In the genomic region with DNA sequence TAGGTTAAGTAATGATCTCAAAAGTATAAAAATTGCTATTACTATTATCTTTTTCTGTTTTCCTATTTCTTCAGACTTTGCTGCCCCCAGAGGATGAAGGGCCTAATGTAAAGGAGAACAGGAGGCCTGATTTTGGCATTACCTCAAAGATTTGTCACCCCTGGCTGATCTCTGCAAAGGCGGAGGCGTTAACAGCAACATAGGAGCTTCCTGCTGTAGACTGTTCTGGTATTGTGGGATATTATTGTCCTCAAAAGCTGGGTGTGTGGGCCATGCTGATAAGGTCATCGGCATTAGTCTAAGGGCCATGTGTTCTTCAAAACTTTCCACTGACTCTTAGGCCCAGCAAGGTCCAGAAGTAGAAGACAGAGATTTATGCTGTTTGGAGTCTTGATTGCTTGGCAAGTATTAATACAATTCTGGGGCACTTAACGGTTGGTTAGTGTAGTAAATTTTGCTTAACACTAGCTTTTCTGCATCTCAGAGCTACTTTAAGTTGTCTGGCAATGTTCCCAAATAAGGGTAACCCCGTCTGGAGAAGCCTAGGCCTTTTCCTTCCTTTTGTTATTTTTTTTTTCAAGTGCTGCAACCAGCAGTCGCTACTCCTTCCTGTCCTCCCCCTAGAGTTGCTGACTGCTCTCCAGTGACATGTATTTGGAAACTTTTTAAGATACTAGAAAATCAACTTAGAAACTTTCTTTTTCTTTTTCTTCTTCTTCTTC, we compare ENCODE assay signal across 9 cellular contexts. TPM values are rescaled to one million over a fixed set of nuclear protein-coding genes. Genes with fewer than 3 reads are reported as not detected.
DNase-seq lines count a peak whose midpoint lies in the region; ATAC-seq and TF ChIP-seq lines count a peak whose summit lies in the region.
"Had no signal": no experiment of that assay in that cellular context is flagged by ENCODE, and none has a peak within 500 bp of the region (broad histone marks: within the 10 kb centered on the region; RNA-seq: fewer than 3 reads in every experiment).

No MANE protein-coding gene starts in this region.

- peak overlapping the region; percentile 47 for H2BK5ac ChIP-seq in mesendoderm (ENCODE audit: low read length)

- no peak overlapping the region for H3K23ac ChIP-seq in mesendoderm (ENCODE audit: low read length)

- H3K27ac ChIP-seq in SK-N-SH (ENCODE audit: low read depth in 2 of 2, low read length in 1 of 2) (no peak overlapping the region), mesendoderm (ENCODE audit: low read depth, low read length) (peak overlapping the region; percentile 43)
- H3K27ac ChIP-seq: C4-2B had no signal

- no peaks in the 10 kb centered on the region for H3K27me3 Mint-ChIP-seq in brain

- H3K4me3 Mint-ChIP-seq in brain: peak overlapping the region in 3 of 5 experiments; percentile 9 to 44 (median 28)

- no peak overlapping the region for H2AK5ac ChIP-seq in mesendoderm (ENCODE audit: low read length)

- no peak for TF ChIP-seq CTCF in SK-N-SH (IDR thresholded peaks at IDR 0.05)
- TF ChIP-seq CTCF in brain (conservative IDR thresholded peaks at IDR 0.05): no peak

- DNase-seq in SK-N-SH (no peak), mesendoderm (peak; percentile 82), HuH-7 (ENCODE audit: low spot score) (no peak), HT-29 (ENCODE audit: low spot score) (no peak), occipital lobe (lab: John Stamatoyannopoulos, UW) (no peak)

- no peaks in the 10 kb centered on the region for H4K20me1 ChIP-seq in SK-N-SH (ENCODE audit: insufficient read depth)

- no peaks in the 10 kb centered on the region for H3K36me3 Mint-ChIP-seq in brain

- CTCF ChIA-PET in SK-N-SH (lab: Yijun Ruan, JAX): no interaction called here

- no peak overlapping the region for H4K8ac ChIP-seq in mesendoderm (ENCODE audit: low read depth, low read length)

- no peak overlapping the region for H3K18ac ChIP-seq in mesendoderm (ENCODE audit: low read length)

- no peak for ATAC-seq in SK-N-SH treated with all-trans-retinoic acid at 6 μM for 48 hours
- ATAC-seq in HG03139 (IDR thresholded peaks at IDR 0.05; ENCODE audit: unreplicated experiment): peak; percentile 78

- no peak for TF ChIP-seq EP300 in SK-N-SH (IDR thresholded peaks at IDR 0.05; ENCODE audit: borderline replicate concordance in 1 of 2, low read depth in 1 of 2, low read length in 1 of 2)

- 0 out of 2 replicates have a peak overlapping the region, but pooled peaks have one; percentile 29 for H2AFZ ChIP-seq in SK-N-SH (ENCODE audit: low read depth)

- no peak overlapping the region for H3K4ac ChIP-seq in mesendoderm (ENCODE audit: low read depth, low read length)

- peak overlapping the region; percentile 58 for H3K56ac ChIP-seq in mesendoderm (ENCODE audit: low read length)

- H3K4me1 ChIP-seq in SK-N-SH (ENCODE audit: control insufficient read depth in 1 of 2, insufficient read depth in 2 of 2, low read depth in 1 of 2, low read length in 1 of 2): no peaks in the 10 kb centered on the region; a peak in 1 of 4 replicates
- peaks cover 3% of the 10 kb centered on the region for H3K4me1 ChIP-seq in mesendoderm (ENCODE audit: control insufficient read depth, low read depth, low read length)

- no peak overlapping the region for H4K5ac ChIP-seq in mesendoderm (ENCODE audit: low read length)

- no peaks in the 10 kb centered on the region for H3K9me2 ChIP-seq in SK-N-SH

- no peaks in the 10 kb centered on the region for H3K9me3 ChIP-seq in SK-N-SH

- H3K79me1 ChIP-seq in mesendoderm (ENCODE audit: low read length): no peaks in the 10 kb centered on the region

- H3K27me3 ChIP-seq in SK-N-SH (ENCODE audit: insufficient read depth) (no peaks in the 10 kb centered on the region), mesendoderm (ENCODE audit: insufficient read depth, low read length, poor library complexity) (no peaks in the 10 kb centered on the region)

- H2BK15ac ChIP-seq in mesendoderm (replicated peaks; ENCODE audit: low read depth): no peak overlapping the region

- H2BK120ac ChIP-seq in mesendoderm (ENCODE audit: low read depth, low read length): no peak overlapping the region

- 50% methylated on average over 5 of the region's 6 CpGs for WGBS in SK-N-SH (ENCODE audit: low lambda C conversion rate)
- WGBS in mesendoderm (ENCODE audit: extremely low coverage, insufficient coverage, low lambda C conversion rate): no CpG with 5 or more reads among the region's 6 CpGs

- TF ChIP-seq RAD21 in SK-N-SH (IDR thresholded peaks at IDR 0.05; ENCODE audit: low read length): no peak

- peak overlapping the region in 4 of 5 experiments; percentile 3 to 80 (median 44) for H3K27ac Mint-ChIP-seq in brain

- H3K9ac ChIP-seq in SK-N-SH: no peak overlapping the region
- peak overlapping the region; percentile 6 for H3K9ac ChIP-seq in mesendoderm (ENCODE audit: low read length)

- no peaks in the 10 kb centered on the region for H3F3A ChIP-seq in SK-N-SH (replicated peaks; ENCODE audit: insufficient read depth)

- POLR2A ChIA-PET in SK-N-SH (lab: Yijun Ruan, JAX): no interaction called here

- H3K9me3 Mint-ChIP-seq in brain: peaks cover 0 to 1% (median 0%) of the 10 kb centered on the region in 5 experiments

- H3K36me3 ChIP-seq in SK-N-SH (replicated peaks in 1 of 2; ENCODE audit: control insufficient read depth in 1 of 2, insufficient read depth in 2 of 2, low read length in 1 of 2) (no peaks in the 10 kb centered on the region), mesendoderm (ENCODE audit: control insufficient read depth, insufficient read depth, low read length) (no peaks in the 10 kb centered on the region)

- H3K4me3 ChIP-seq in SK-N-SH (ENCODE audit: low read depth in 2 of 2, low read length in 1 of 2): no peak overlapping the region
- no peak overlapping the region for H3K4me3 ChIP-seq in mesendoderm (ENCODE audit: low read length)

- H3K4me1 Mint-ChIP-seq in brain: peaks cover 18% of the 10 kb centered on the region

- no peaks in the 10 kb centered on the region for H3K79me2 ChIP-seq in SK-N-SH (ENCODE audit: insufficient read depth)
- no peaks in the 10 kb centered on the region for H3K79me2 ChIP-seq in mesendoderm (ENCODE audit: control insufficient read depth, insufficient read depth, low read length)

- H3K4me2 ChIP-seq in SK-N-SH (no peak overlapping the region), mesendoderm (ENCODE audit: low read length) (no peak overlapping the region)

TF ChIP-seq in SK-N-SH, 30 proteins besides CTCF, POLR2A, EP300 and RAD21 (continues in another document):
- TF ChIP-seq, protein P1, sequence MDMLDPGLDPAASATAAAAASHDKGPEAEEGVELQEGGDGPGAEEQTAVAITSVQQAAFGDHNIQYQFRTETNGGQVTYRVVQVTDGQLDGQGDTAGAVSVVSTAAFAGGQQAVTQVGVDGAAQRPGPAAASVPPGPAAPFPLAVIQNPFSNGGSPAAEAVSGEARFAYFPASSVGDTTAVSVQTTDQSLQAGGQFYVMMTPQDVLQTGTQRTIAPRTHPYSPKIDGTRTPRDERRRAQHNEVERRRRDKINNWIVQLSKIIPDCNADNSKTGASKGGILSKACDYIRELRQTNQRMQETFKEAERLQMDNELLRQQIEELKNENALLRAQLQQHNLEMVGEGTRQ (IDR thresholded peaks at IDR 0.05; ENCODE audit: borderline replicate concordance, low read depth, low read length): no peak
- TF ChIP-seq TCF12 (IDR thresholded peaks at IDR 0.05): no peak

TF ChIP-seq in SK-N-SH treated with all-trans-retinoic acid at 6 μM for 48 hours, 23 proteins besides CTCF, POLR2A, EP300 and RAD21 (continues in another document):
- TF ChIP-seq ZFP3 (CRISPR knock-in tag; IDR thresholded peaks at IDR 0.05) (no peak), CSRNP3 (CRISPR knock-in tag; IDR thresholded peaks at IDR 0.05) (no peak), PPARA (CRISPR knock-in tag; IDR thresholded peaks at IDR 0.05; ENCODE audit: borderline replicate concordance) (no peak)
- TF ChIP-seq, protein P2, sequence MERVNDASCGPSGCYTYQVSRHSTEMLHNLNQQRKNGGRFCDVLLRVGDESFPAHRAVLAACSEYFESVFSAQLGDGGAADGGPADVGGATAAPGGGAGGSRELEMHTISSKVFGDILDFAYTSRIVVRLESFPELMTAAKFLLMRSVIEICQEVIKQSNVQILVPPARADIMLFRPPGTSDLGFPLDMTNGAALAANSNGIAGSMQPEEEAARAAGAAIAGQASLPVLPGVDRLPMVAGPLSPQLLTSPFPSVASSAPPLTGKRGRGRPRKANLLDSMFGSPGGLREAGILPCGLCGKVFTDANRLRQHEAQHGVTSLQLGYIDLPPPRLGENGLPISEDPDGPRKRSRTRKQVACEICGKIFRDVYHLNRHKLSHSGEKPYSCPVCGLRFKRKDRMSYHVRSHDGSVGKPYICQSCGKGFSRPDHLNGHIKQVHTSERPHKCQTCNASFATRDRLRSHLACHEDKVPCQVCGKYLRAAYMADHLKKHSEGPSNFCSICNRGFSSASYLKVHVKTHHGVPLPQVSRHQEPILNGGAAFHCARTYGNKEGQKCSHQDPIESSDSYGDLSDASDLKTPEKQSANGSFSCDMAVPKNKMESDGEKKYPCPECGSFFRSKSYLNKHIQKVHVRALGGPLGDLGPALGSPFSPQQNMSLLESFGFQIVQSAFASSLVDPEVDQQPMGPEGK (CRISPR knock-in tag; IDR thresholded peaks at IDR 0.05; ENCODE audit: borderline replicate concordance): no peak

RNA-seq across cellular contexts. Expression of gene ENTPD1, which starts 14.0 kb away (rescaled TPM):
- polyA plus RNA-seq in SK-N-SH (2012; rRNA removed): 0.02 TPM in 2 replicates
- 0.01 and 0.03 TPM in 2 replicates for polyA plus RNA-seq in SK-N-SH (2012; cell fraction: cytosol; rRNA removed)
- polyA plus RNA-seq in SK-N-SH (2012; cell fraction: nucleus; rRNA removed): 0.05 TPM in 2 replicates
- polyA plus RNA-seq in brain (ENCODE audit: insufficient read depth, low read depth, low replicate concordance): 7.0 TPM
- 0.41 TPM for polyA plus RNA-seq in mesendoderm (2013, experiment 1 of 2)
- 0.31 TPM for polyA plus RNA-seq in mesendoderm (2013, experiment 2 of 2)
- not detected in 2 replicates for total RNA-seq in HT-29 (2014; rRNA removed; shearing (Covaris generic))
- total RNA-seq in occipital lobe: 9.4 TPM

RNA-seq across cellular contexts. Expression of gene TCTN3, which starts 48.2 kb away (rescaled TPM):
- polyA plus RNA-seq in SK-N-SH (2012; rRNA removed): 39.5 and 59.4 TPM in 2 replicates
- polyA plus RNA-seq in SK-N-SH (2012; cell fraction: cytosol; rRNA removed): 41.6 and 47.7 TPM in 2 replicates
- polyA plus RNA-seq in SK-N-SH (2012; cell fraction: nucleus; rRNA removed): 42.2 and 50.0 TPM in 2 replicates
- polyA plus RNA-seq in brain (ENCODE audit: insufficient read depth, low read depth, low replicate concordance): 35.5 TPM
- 22.9 TPM for polyA plus RNA-seq in mesendoderm (2013, experiment 1 of 2)
- polyA plus RNA-seq in mesendoderm (2013, experiment 2 of 2): 22.1 TPM
- 16.4 and 19.1 TPM in 2 replicates for total RNA-seq in HT-29 (2014; rRNA removed; shearing (Covaris generic))
- 16.5 TPM for total RNA-seq in occipital lobe
